ENCODE assay signal across 8 cellular contexts in genomic region chr1:183911285-183911684, GRCh38.
DNase-seq lines count a peak whose midpoint lies in the region; ATAC-seq, FAIRE-seq and TF ChIP-seq lines count a peak whose summit lies in the region.

No MANE protein-coding gene starts in this region.

- ATAC-seq in GM21447 (IDR thresholded peaks at IDR 0.05; ENCODE audit: unreplicated experiment): peak; percentile 79
- ATAC-seq in HG03521 (IDR thresholded peaks at IDR 0.05; ENCODE audit: unreplicated experiment): peak; percentile 59
- peak in 6 of 8 donors; percentile 6 to 51 (median 29) for ATAC-seq in heart right ventricle

- CTCF ChIA-PET in Calu3 (lab: Charles Lee): interaction anchor here (0.6 kb wide), 1 partner anchor 36 kb away, joined by 3 read pairs; no protein-coding TSS in a partner anchor

- no peaks in the 10 kb centered on the region for H3K9me3 ChIP-seq in heart right ventricle

- H3K4me3 Mint-ChIP-seq in Calu3 (ENCODE audit: low read depth, unreplicated experiment): no peak overlapping the region

- peaks cover 19% of the 10 kb centered on the region for H3K4me1 Mint-ChIP-seq in Calu3 (ENCODE audit: low read depth, unreplicated experiment)

- no peaks in the 10 kb centered on the region for H3K36me3 Mint-ChIP-seq in Calu3 (ENCODE audit: insufficient read depth, unreplicated experiment)

- H3K4me1 ChIP-seq in heart right ventricle: peaks cover 0 to 66% (median 18%) of the 10 kb centered on the region in 9 donors

- peak; percentile 93 for FAIRE-seq in GM18507 (lab: Jason Lieb, UNC)

- H3K27ac Mint-ChIP-seq in Calu3 (ENCODE audit: unreplicated experiment): no peak overlapping the region

- peak overlapping the region in 5 of 10 donors; percentile 26 to 66 (median 43) for H3K27ac ChIP-seq in heart right ventricle

- H3K4me3 ChIP-seq in heart right ventricle: no peak overlapping the region

- no peaks in the 10 kb centered on the region for H3K27me3 Mint-ChIP-seq in Calu3 (ENCODE audit: unreplicated experiment)

- DNase-seq in GM18507 (ENCODE audit: extremely low spot score, insufficient read length, low read depth) (peak; percentile 67), heart right ventricle (no peak), NCI-H2029 treated with DMSO at 0.1 percent for 48 hours (lab: John Stamatoyannopoulos, UW) (no peak), NCI-H1694 treated with DMSO at 0.1 percent for 48 hours (lab: John Stamatoyannopoulos, UW) (no peak), Calu3 (no peak), NCI-H510A treated with DMSO at 0.1 percent for 48 hours (lab: John Stamatoyannopoulos, UW) (no peak)

- BruUV-seq in Calu3 (replicated peaks; lab: Mats Ljungman, UMichigan): no TSS peak

- 51 to 58% methylated on average over 2 of the region's 2 CpGs for WGBS in heart right ventricle, 2 donors

- H3K27me3 ChIP-seq in heart right ventricle: no peaks in the 10 kb centered on the region

- peaks cover 0 to 92% (median 61%) of the 10 kb centered on the region in 9 donors for H3K36me3 ChIP-seq in heart right ventricle

- intact Hi-C loops in heart right ventricle (cut with DNase I): loop anchor here in 6 of 10 donors (10.0 kb wide), 2 partner anchors 106 to 226 kb away; partner anchors contain the start of gene RGL1 (in 1 of the 6)
- intact Hi-C loops in Calu3 (cut with micrococcal nuclease; ENCODE audit: unreplicated experiment): loop anchor here (10.0 kb wide), 2 partner anchors 106 to 226 kb away; partner anchors contain the start of gene RGL1

- TF ChIP-seq CTCF in heart right ventricle (IDR thresholded peaks at IDR 0.05) (no peak), Calu3 (IDR thresholded peaks at IDR 0.05; ENCODE audit: unreplicated experiment) (no peak)

- H3K9me3 Mint-ChIP-seq in Calu3 (ENCODE audit: low read depth, unreplicated experiment): no peaks in the 10 kb centered on the region

Comparison
In these comparisons a context has a peak if more than half of its experiments do, and no peak if none do; other contexts are left out.
1. ATAC-seq: peak in every context shown above with its lines; median percentile 79 in GM21447; 59 in HG03521; 29 in heart right ventricle.